ENCODE assay signal across 1 cellular context in genomic region chr10:101736666-101737065, GRCh38.
TF ChIP-seq lines count a peak whose summit lies in the region.

No MANE protein-coding gene starts in this region.

TF ChIP-seq in K562, 482 proteins besides CTCF, POLR2A, EP300 and RAD21:
- TF ChIP-seq SMAD3 (CRISPR knock-in tag; conservative IDR thresholded peaks at IDR 0.05): no peak
- TF ChIP-seq SPI1 (IDR thresholded peaks at IDR 0.05; ENCODE audit: borderline replicate concordance, low read depth, low read length): peak; percentile 61; the same call in 1 of the 2 replicates
- TF ChIP-seq, protein P1, sequence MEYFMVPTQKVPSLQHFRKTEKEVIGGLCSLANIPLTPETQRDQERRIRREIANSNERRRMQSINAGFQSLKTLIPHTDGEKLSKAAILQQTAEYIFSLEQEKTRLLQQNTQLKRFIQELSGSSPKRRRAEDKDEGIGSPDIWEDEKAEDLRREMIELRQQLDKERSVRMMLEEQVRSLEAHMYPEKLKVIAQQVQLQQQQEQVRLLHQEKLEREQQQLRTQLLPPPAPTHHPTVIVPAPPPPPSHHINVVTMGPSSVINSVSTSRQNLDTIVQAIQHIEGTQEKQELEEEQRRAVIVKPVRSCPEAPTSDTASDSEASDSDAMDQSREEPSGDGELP (CRISPR knock-in tag; IDR thresholded peaks at IDR 0.05; ENCODE audit: borderline replicate concordance): no peak
- TF ChIP-seq NR2C2 (CRISPR knock-in tag; IDR thresholded peaks at IDR 0.05): no peak
- TF ChIP-seq NR2C2 (tag; IDR thresholded peaks at IDR 0.05): no peak
TF ChIP-seq in K562: peak in this region for 1.
